Comparison of ENCODE assay signal across 1 cellular context in genomic region chr10:117664288-117664687, GRCh38.
A peak's percentile ranks its signal among the peaks of the same experiment; 100 is the strongest.
TF ChIP-seq lines count a peak whose summit lies in the region.

No MANE protein-coding gene starts in this region.

TF ChIP-seq in K562, 482 proteins besides CTCF, POLR2A, EP300 and RAD21 (continued from another document):
- TF ChIP-seq ZBTB40 (IDR thresholded peaks at IDR 0.05): peak; percentile 83
- TF ChIP-seq ZBTB40 (CRISPR knock-in tag; IDR thresholded peaks at IDR 0.05): no peak
